ENCODE assay signal across 8 cellular contexts in the genomic region with DNA sequence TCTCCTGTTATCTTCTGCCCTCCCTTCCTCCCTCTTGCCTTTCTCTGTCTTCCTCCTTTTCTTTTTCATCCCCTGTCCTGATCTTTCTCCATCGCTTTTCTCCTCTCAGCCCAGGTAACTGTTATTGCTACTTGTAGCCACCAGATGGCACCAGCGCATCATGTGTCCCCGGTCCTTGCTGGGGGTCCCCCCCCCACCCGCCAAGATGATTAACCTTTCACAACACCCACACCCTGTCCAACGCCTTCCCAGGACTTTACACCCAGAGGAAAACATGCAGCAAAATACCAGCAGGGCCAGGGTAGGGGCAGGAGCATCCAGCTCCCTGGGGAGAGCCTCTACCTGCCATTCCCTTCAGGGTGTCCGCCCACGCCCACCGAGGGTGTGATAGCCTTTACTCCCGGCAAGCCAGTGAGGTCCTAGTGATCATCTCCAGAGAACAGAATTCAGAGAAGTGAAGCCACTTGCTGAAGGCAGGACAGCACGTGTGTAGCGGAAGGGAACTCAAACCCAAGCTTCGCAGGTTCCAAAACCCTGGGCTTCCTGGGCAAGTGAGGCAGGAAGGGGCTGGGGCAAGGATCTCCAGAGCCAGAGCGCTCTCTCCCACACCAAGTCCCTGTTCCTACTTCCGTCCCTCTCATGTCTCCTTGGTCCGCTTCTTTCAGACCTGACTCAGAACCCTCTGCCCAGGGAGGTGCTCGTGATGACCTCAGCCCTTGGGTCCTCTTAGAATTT. TPM values are rescaled to one million over a fixed set of nuclear protein-coding genes. Genes with fewer than 3 reads are reported as not detected.
DNase-seq lines count a peak whose midpoint lies in the region; ATAC-seq and TF ChIP-seq lines count a peak whose summit lies in the region.

No MANE protein-coding gene starts in this region.

- H3K4me1 ChIP-seq in HCT116 (ENCODE audit: control insufficient read depth in 1 of 2, insufficient read depth in 2 of 2, low read length in 2 of 2), result peaks cover 0 to 12% of the 10 kb centered on the region in 2 experiments; a peak in 3 of 4 replicates

- POLR2A ChIA-PET in CD4-positive, alpha-beta T cell (lab: Charles Lee), result interaction anchor here (2.7 kb wide), 1 partner anchor 136 kb away, joined by 15 read pairs; no protein-coding TSS in a partner anchor
- POLR2A ChIA-PET in HCT116 (lab: Charles Lee), result interaction anchor here (2.6 kb wide), 1 partner anchor 136 kb away, joined by 17 read pairs; no protein-coding TSS in a partner anchor

- H3K9ac ChIP-seq in HCT116 (ENCODE audit: low read length), result no peak overlapping the region

- no peak overlapping the region for H2AFZ ChIP-seq in HCT116 (ENCODE audit: low read depth, low read length, poor library complexity, severe bottlenecking)

- no peaks in the 10 kb centered on the region for H3K4me1 Mint-ChIP-seq in CD4-positive, alpha-beta T cell (ENCODE audit: low read depth)

- H3K36me3 Mint-ChIP-seq in CD4-positive, alpha-beta T cell (ENCODE audit: low read depth), result no peaks in the 10 kb centered on the region

- no peak overlapping the region for H3K27ac Mint-ChIP-seq in CD4-positive, alpha-beta T cell

- H4K20me1 ChIP-seq in HCT116 (ENCODE audit: insufficient read depth), result no peaks in the 10 kb centered on the region

- BruUV-seq in HCT116 (replicated peaks; lab: Mats Ljungman, UMichigan), result no TSS peak

- peak; percentile 28 to 64 (median 38) for DNase-seq in CD4-positive, alpha-beta T cell
- DNase-seq in HCT116 (ENCODE audit: low read depth, low spot score) (no peak), RKO (ENCODE audit: low spot score) (peak; percentile 67), head of caudate nucleus (peak in 38 of 42 donors; percentile 7 to 79 (median 53)), sciatic nerve (ENCODE audit: low spot score) (peak; percentile 67)
- DNase-seq in activated T-helper 9 cell treated with anti-CD3 and anti-CD28 coated beads, Interleukin-2, amount 50 U/mL, for 16 hours (ENCODE audit: low read depth), result peak; percentile 38

- no peak overlapping the region for H3K4me3 Mint-ChIP-seq in CD4-positive, alpha-beta T cell

- TF ChIP-seq RAD21 in HCT116 (IDR thresholded peaks at IDR 0.05; ENCODE audit: low read depth), result peak; percentile 100

- no peaks in the 10 kb centered on the region for H3K9me2 ChIP-seq in HCT116 (ENCODE audit: insufficient read depth)

- no peaks in the 10 kb centered on the region for H3K27me3 ChIP-seq in CD4-positive, alpha-beta T cell (ENCODE audit: control insufficient read depth, insufficient read depth, low read length)
- no peaks in the 10 kb centered on the region for H3K27me3 ChIP-seq in HCT116 (ENCODE audit: insufficient read depth, low read length)

- H3K27me3 Mint-ChIP-seq in CD4-positive, alpha-beta T cell, result peaks cover 6% of the 10 kb centered on the region

- no peak for TF ChIP-seq POLR2A in HCT116 (IDR thresholded peaks at IDR 0.05; ENCODE audit: borderline replicate concordance, extremely low read depth, insufficient read depth, insufficient read length)

- no peaks in the 10 kb centered on the region for H3K9me3 Mint-ChIP-seq in CD4-positive, alpha-beta T cell

- intact Hi-C loops in CD4-positive, alpha-beta T cell (cut with DNase I, micrococcal nuclease), result loop anchor here (1.0 to 5.0 kb wide), 5 partner anchors 91 to 226 kb away; no protein-coding TSS in a partner anchor
- intact Hi-C loops in HCT116 (cut with micrococcal nuclease), result loop anchor here (1.0 to 5.0 kb wide), 2 partner anchors 137 to 226 kb away; no protein-coding TSS in a partner anchor
- intact Hi-C loops in head of caudate nucleus (cut with DNase I), result loop anchor here (5.0 kb wide), 1 partner anchor 136 kb away; a partner anchor contains a TSS
- intact Hi-C loops in sciatic nerve (cut with DNase I), result loop anchor here (5.0 kb wide), 1 partner anchor 136 kb away; a partner anchor contains a TSS

- CTCF ChIA-PET in CD4-positive, alpha-beta T cell (lab: Charles Lee), result interaction anchor here (0.7 to 3.8 kb wide), 5 partner anchors 101 to 305 kb away, joined by 3 to 18 read pairs (median 3); no protein-coding TSS in a partner anchor
- CTCF ChIA-PET in HCT116 (lab: Charles Lee), result interaction anchor here (0.6 to 10.0 kb wide), 5 partner anchors 38 to 293 kb away, joined by 4 to 196 read pairs (median 5); a partner anchor contains a TSS

- no peaks in the 10 kb centered on the region for H3K36me3 ChIP-seq in HCT116 (ENCODE audit: control insufficient read depth in 1 of 2, insufficient read depth in 2 of 2, low read length in 2 of 2)

- no peaks in the 10 kb centered on the region for H3K9me3 ChIP-seq in CD4-positive, alpha-beta T cell (ENCODE audit: control insufficient read depth, low read length)
- no peaks in the 10 kb centered on the region for H3K9me3 ChIP-seq in HCT116 (ENCODE audit: control insufficient read depth in 1 of 2, insufficient read depth in 1 of 2, low read depth in 1 of 2, low read length in 2 of 2)

- H3K4me3 ChIP-seq in HCT116 (replicated peaks in 1 of 2; ENCODE audit: low read depth in 1 of 2, low read length in 2 of 2), result no peak overlapping the region

- TF ChIP-seq CTCF in CD4-positive, alpha-beta T cell (IDR thresholded peaks at IDR 0.05), result peak; percentile 93
- peak; percentile 90 to 100 (median 98) for TF ChIP-seq CTCF in HCT116 (IDR thresholded peaks at IDR 0.05 in 2 of 3, conservative IDR thresholded peaks at IDR 0.05 in 1 of 3; ENCODE audit: borderline replicate concordance in 1 of 3, insufficient read depth in 1 of 3, low read depth in 2 of 3, low read length in 2 of 3)

- H3K79me2 ChIP-seq in HCT116 (ENCODE audit: insufficient read depth, low read length), result no peaks in the 10 kb centered on the region

- H3K27ac ChIP-seq in CD4-positive, alpha-beta T cell (ENCODE audit: low read depth, low read length), result no peak overlapping the region
- no peak overlapping the region for H3K27ac ChIP-seq in HCT116 (ENCODE audit: low read depth, low read length)

- ATAC-seq in CD4-positive, alpha-beta T cell (ENCODE audit: poor library complexity), result peak; percentile 80
- ATAC-seq in HCT116 (peak; percentile 78), sciatic nerve (peak; percentile 16), HG02763 (IDR thresholded peaks at IDR 0.05; ENCODE audit: unreplicated experiment) (no peak), HG03139 (IDR thresholded peaks at IDR 0.05; ENCODE audit: unreplicated experiment) (no peak)

- H3K4me2 ChIP-seq in HCT116 (ENCODE audit: low read length), result peak overlapping the region; percentile 35

- RAD21 ChIA-PET in HCT116 (lab: Charles Lee; ENCODE audit: low non-redundant PET in 1 of 2, low total read pairs in 2 of 2, uncharacterized antibody in 2 of 2, unreplicated experiment in 2 of 2), result interaction anchor here (1.2 to 2.0 kb wide), 3 partner anchors 134 to 136 kb away, joined by 3 to 36 read pairs (median 29); a partner anchor contains a TSS

TF ChIP-seq in HCT116, 20 proteins besides CTCF, POLR2A, EP300 and RAD21:
- TF ChIP-seq TCF7L2 (IDR thresholded peaks at IDR 0.05; ENCODE audit: borderline replicate concordance, extremely low read depth, insufficient read depth, insufficient read length) (no peak), EGR1 (IDR thresholded peaks at IDR 0.05; ENCODE audit: low read depth) (no peak; the same call in none of the 2 replicates), ELF1 (IDR thresholded peaks at IDR 0.05; ENCODE audit: borderline replicate concordance, low read depth) (no peak), POLR2AphosphoS5 (IDR thresholded peaks at IDR 0.05; ENCODE audit: low read depth, low read length) (no peak), CEBPB (IDR thresholded peaks at IDR 0.05; ENCODE audit: low read depth) (no peak), SP1 (IDR thresholded peaks at IDR 0.05; ENCODE audit: low read depth) (no peak), EZH2phosphoT487 (IDR thresholded peaks at IDR 0.05; ENCODE audit: borderline replicate concordance) (no peak), ZFX (IDR thresholded peaks at IDR 0.05) (no peak), CBX3 (IDR thresholded peaks at IDR 0.05; ENCODE audit: low read depth) (no peak), FOSL1 (IDR thresholded peaks at IDR 0.05; ENCODE audit: low read depth) (no peak)
- TF ChIP-seq, protein P1, sequence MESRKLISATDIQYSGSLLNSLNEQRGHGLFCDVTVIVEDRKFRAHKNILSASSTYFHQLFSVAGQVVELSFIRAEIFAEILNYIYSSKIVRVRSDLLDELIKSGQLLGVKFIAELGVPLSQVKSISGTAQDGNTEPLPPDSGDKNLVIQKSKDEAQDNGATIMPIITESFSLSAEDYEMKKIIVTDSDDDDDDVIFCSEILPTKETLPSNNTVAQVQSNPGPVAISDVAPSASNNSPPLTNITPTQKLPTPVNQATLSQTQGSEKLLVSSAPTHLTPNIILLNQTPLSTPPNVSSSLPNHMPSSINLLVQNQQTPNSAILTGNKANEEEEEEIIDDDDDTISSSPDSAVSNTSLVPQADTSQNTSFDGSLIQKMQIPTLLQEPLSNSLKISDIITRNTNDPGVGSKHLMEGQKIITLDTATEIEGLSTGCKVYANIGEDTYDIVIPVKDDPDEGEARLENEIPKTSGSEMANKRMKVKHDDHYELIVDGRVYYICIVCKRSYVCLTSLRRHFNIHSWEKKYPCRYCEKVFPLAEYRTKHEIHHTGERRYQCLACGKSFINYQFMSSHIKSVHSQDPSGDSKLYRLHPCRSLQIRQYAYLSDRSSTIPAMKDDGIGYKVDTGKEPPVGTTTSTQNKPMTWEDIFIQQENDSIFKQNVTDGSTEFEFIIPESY (IDR thresholded peaks at IDR 0.05; ENCODE audit: extremely low read depth, insufficient replicate concordance, low read length), result no peak

RNA-seq across cellular contexts. Expression of a gene that starts 13.4 kb away (rescaled TPM):
- not detected for total RNA-seq in CD4-positive, alpha-beta T cell
- not detected for total RNA-seq in HCT116 (2021; ENCODE audit: unreplicated experiment)
- 0.17 and 0.32 TPM in 2 replicates for polyA plus RNA-seq in HCT116 (2012)
- total RNA-seq in sciatic nerve, result not detected

Comparison
In these comparisons a context has a peak if more than half of its experiments do, and no peak if none do; other contexts are left out.
1. ATAC-seq: peak in CD4-positive, alpha-beta T cell (single experiment), HCT116 (single experiment) and sciatic nerve (single experiment); none in HG02763 (single experiment) and HG03139 (single experiment).